Comparison of ENCODE assay signal across 10 cellular contexts in genomic region chr19:30266687-30267086, GRCh38.
"Had no signal": no experiment of that assay in that cellular context is flagged by ENCODE, and none has a peak within 500 bp of the region (broad histone marks: within the 10 kb centered on the region; RNA-seq: fewer than 3 reads in every experiment).

No MANE protein-coding gene starts in this region.

- H3K9me3 ChIP-seq: HAP-1 had no signal

- H3K27ac ChIP-seq: HL-60 had no signal

- H3K4me1 Mint-ChIP-seq: IgD-negative memory B cell had no signal

- H2AFZ ChIP-seq: GM23338 had no signal

- H3K4me3 ChIP-seq: GM23338, HAP-1 had no signal

- H3K36me3 ChIP-seq: HAP-1 had no signal

- FAIRE-seq: H1, H54, HepG2 had no signal

- H3K4me3 Mint-ChIP-seq: GM23338, HFFc6, IgD-negative memory B cell had no signal

- ATAC-seq: GM23338, HCT116, HepG2 had no signal

- H3K36me3 Mint-ChIP-seq: IgD-negative memory B cell had no signal

- H3K4me2 ChIP-seq: GM23338 had no signal

- H3K27ac Mint-ChIP-seq: GM23338, HFFc6, IgD-negative memory B cell had no signal

- DNase-seq: HFFc6, KG1 had no signal
